In the genomic region with DNA sequence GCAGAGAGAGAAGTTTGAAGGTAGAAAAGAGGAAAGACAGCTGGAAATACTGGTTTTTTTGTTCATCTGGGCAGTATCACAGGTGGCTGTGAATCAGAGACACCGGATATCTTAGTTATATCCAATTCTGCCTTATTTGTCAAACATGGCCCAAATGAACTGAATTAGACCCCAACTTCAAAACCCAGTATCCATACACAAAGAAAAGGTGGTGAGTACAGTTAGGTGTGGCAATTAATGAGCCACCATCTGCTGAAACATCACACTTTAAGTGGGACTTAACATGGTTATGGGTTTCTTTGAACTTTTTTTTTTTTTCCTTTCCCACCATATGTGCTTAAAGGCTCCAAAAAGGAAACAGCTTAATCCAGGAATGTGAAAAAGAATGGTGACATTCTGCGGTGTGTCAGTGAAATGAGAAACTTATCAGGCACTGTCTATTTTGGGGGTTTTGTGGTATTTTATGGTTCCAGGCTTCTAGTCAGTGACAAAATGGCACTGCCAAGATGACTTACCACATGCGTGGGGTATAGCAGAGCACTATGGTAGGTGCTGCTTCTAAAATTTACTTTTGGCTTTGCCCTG, we compare ENCODE assay signal across 14 cellular contexts. TPM values are rescaled to one million over a fixed set of nuclear protein-coding genes. Genes with fewer than 3 reads are reported as not detected.
"Had no signal": no experiment of that assay in that cellular context is flagged by ENCODE, and none has a peak within 500 bp of the region (broad histone marks: within the 10 kb centered on the region; RNA-seq: fewer than 3 reads in every experiment).

No MANE protein-coding gene starts in this region.

- H3K4me2 ChIP-seq: neural progenitor cell had no signal

- H3K4me1 ChIP-seq: left lung, neural progenitor cell, pancreas, vagina had no signal

- H3K27ac ChIP-seq: esophagus squamous epithelium, heart right ventricle, left lung, neural progenitor cell, pancreas, tibial artery, vagina had no signal

- H2AFZ ChIP-seq: neural progenitor cell had no signal

- H3K9me3 ChIP-seq: esophagus squamous epithelium, heart right ventricle, left lung, pancreas, tibial artery, vagina had no signal

- H3K4me3 ChIP-seq: esophagus squamous epithelium, heart right ventricle, left lung, neural progenitor cell, pancreas, tibial artery, vagina had no signal

- H3K36me3 ChIP-seq: esophagus squamous epithelium, heart right ventricle, left lung, neural progenitor cell, pancreas, tibial artery, vagina had no signal

- DNase-seq: activated CD4-positive, alpha-beta T cell treated with anti-CD3 and anti-CD28 coated beads for 48 hours; activated CD8-positive, alpha-beta memory T cell treated with anti-CD3 and anti-CD28 coated beads, Interleukin-2, amount 50 U/mL, for 48 hours; activated CD8-positive, alpha-beta T cell treated with anti-CD3 and anti-CD28 coated beads, Interleukin-2, amount 10 ng/mL, durations not matched to agents 7 days and 5 days; activated naive CD4-positive, alpha-beta T cell; aorta; esophagus squamous epithelium; foreskin melanocyte; heart right ventricle; left lung; pancreas; stimulated activated CD4-positive, alpha-beta T cell treated with anti-CD3 and anti-CD28 coated beads, Interleukin-4, amount 100 ng/mL, for 24 hours; tibial artery had no signal

RNA-seq across cellular contexts. Expression of a gene that starts 5.0 kb away (rescaled TPM):
- total RNA-seq: activated CD8-positive, alpha-beta T cell treated with anti-CD3 and anti-CD28 coated beads, Interleukin-2, amount 10 ng/mL, durations not matched to agents 7 days and 5 days had no signal
